1 cellular context compared by ENCODE assay signal in the genomic region with DNA sequence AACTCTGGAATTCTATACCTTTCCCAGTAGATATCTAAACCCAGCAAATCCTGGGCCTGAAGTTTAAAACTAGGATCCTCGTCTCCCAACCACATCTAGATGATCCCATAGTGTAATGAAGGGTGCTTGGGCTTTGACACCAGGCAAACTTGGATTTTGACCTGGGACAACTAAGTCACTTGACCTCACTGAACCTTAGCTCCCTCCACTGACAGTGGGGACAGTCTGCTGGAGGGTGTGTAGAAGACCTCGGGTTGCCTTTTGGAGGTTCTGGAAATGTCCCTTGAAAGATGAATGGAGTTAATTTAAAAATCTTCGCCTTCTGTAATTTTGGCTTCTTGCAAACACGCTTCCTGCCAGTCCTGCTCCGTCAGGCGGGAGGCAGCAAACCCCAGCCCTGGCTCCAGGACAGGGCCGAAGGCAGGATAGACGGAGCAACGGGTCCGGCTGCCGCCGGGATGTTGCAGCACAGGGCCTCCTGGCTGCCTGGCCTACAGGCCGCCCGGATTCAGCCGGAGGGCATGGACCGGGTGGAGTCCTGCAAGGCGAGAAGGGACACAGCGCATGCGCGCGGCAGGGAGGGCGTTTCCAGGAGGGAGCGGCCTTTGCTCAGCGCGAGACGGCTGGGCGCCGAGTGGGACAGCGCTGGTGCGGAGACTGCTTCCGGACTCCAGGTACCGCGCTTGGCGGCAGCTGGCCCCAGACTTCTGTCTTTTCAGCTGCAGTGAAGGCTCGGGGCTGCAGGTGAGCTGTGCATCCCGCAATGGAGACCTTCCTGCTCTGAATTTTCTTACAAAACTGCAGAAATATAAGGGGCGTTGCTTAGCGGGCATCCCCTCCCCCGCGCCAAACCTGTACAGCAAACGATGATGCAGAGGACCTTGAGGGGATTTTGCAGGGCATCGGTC.
TF ChIP-seq lines count a peak whose summit lies in the region.

A gene with protein sequence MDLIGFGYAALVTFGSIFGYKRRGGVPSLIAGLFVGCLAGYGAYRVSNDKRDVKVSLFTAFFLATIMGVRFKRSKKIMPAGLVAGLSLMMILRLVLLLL (plus strand): TSS at position 612 of the 908 bp plus-strand sequence. CDS start 5,990 bp downstream, outside the sequence.

TF ChIP-seq in HepG2, 621 proteins besides CTCF, POLR2A, EP300 and RAD21 (continued from another document and continues in another):
- TF ChIP-seq, protein P1, sequence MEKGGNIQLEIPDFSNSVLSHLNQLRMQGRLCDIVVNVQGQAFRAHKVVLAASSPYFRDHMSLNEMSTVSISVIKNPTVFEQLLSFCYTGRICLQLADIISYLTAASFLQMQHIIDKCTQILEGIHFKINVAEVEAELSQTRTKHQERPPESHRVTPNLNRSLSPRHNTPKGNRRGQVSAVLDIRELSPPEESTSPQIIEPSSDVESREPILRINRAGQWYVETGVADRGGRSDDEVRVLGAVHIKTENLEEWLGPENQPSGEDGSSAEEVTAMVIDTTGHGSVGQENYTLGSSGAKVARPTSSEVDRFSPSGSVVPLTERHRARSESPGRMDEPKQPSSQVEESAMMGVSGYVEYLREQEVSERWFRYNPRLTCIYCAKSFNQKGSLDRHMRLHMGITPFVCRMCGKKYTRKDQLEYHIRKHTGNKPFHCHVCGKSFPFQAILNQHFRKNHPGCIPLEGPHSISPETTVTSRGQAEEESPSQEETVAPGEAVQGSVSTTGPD (CRISPR knock-in tag; IDR thresholded peaks at IDR 0.05), result no peak
- TF ChIP-seq, protein P2, sequence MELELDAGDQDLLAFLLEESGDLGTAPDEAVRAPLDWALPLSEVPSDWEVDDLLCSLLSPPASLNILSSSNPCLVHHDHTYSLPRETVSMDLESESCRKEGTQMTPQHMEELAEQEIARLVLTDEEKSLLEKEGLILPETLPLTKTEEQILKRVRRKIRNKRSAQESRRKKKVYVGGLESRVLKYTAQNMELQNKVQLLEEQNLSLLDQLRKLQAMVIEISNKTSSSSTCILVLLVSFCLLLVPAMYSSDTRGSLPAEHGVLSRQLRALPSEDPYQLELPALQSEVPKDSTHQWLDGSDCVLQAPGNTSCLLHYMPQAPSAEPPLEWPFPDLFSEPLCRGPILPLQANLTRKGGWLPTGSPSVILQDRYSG (CRISPR knock-in tag; IDR thresholded peaks at IDR 0.05), result peak; percentile 82; the same call in 1 of the 2 replicates
- 0 out of 2 replicates have a peak, but pooled peaks have one; percentile 73 for TF ChIP-seq NAIF1 (CRISPR knock-in tag; IDR thresholded peaks at IDR 0.05; ENCODE audit: borderline replicate concordance)
- 0 out of 2 replicates have a peak, but pooled peaks have one; percentile 38 for TF ChIP-seq NR2F2 (IDR thresholded peaks at IDR 0.05; ENCODE audit: borderline replicate concordance, low read depth)
- TF ChIP-seq FIP1L1 (IDR thresholded peaks at IDR 0.05; ENCODE audit: borderline replicate concordance, insufficient read depth, low read depth, low read length), result 0 out of 2 replicates have a peak, but pooled peaks have one; percentile 48
- TF ChIP-seq MYNN (CRISPR knock-in tag; IDR thresholded peaks at IDR 0.05; ENCODE audit: low read depth), result peak; percentile 82
- TF ChIP-seq, protein P3, sequence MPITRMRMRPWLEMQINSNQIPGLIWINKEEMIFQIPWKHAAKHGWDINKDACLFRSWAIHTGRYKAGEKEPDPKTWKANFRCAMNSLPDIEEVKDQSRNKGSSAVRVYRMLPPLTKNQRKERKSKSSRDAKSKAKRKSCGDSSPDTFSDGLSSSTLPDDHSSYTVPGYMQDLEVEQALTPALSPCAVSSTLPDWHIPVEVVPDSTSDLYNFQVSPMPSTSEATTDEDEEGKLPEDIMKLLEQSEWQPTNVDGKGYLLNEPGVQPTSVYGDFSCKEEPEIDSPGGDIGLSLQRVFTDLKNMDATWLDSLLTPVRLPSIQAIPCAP (CRISPR knock-in tag; IDR thresholded peaks at IDR 0.05; ENCODE audit: low read depth), result no peak
- no peak for TF ChIP-seq HDAC6 (IDR thresholded peaks at IDR 0.05; ENCODE audit: low read depth, low read length)
- no peak for TF ChIP-seq ZBTB8A (CRISPR knock-in tag; IDR thresholded peaks at IDR 0.05; ENCODE audit: borderline replicate concordance, low read depth)
- TF ChIP-seq NFRKB (IDR thresholded peaks at IDR 0.05), result no peak
- TF ChIP-seq FOSL2 (CRISPR knock-in tag; IDR thresholded peaks at IDR 0.05), result no peak; the same call in 1 of the 2 replicates
- 0 out of 2 replicates have a peak, but pooled peaks have one; percentile 50 for TF ChIP-seq TEAD2 (CRISPR knock-in tag; IDR thresholded peaks at IDR 0.05)
- TF ChIP-seq, protein P4, sequence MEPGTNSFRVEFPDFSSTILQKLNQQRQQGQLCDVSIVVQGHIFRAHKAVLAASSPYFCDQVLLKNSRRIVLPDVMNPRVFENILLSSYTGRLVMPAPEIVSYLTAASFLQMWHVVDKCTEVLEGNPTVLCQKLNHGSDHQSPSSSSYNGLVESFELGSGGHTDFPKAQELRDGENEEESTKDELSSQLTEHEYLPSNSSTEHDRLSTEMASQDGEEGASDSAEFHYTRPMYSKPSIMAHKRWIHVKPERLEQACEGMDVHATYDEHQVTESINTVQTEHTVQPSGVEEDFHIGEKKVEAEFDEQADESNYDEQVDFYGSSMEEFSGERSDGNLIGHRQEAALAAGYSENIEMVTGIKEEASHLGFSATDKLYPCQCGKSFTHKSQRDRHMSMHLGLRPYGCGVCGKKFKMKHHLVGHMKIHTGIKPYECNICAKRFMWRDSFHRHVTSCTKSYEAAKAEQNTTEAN (CRISPR knock-in tag; conservative IDR thresholded peaks at IDR 0.05), result peak; percentile 67; the same call in 1 of the 2 replicates
- peak; percentile 75; the same call in 1 of the 2 replicates for TF ChIP-seq FOXJ3 (CRISPR knock-in tag; IDR thresholded peaks at IDR 0.05; ENCODE audit: borderline replicate concordance)
- 0 out of 2 replicates have a peak, but pooled peaks have one; percentile 27 for TF ChIP-seq NR2C2 (CRISPR knock-in tag; IDR thresholded peaks at IDR 0.05; ENCODE audit: borderline replicate concordance)
- TF ChIP-seq CREM (IDR thresholded peaks at IDR 0.05), result peak; percentile 31; the same call in 1 of the 2 replicates
- no peak for TF ChIP-seq CREM (CRISPR knock-in tag; IDR thresholded peaks at IDR 0.05)
- TF ChIP-seq ZFY (CRISPR knock-in tag; IDR thresholded peaks at IDR 0.05), result peak; percentile 99
- TF ChIP-seq, protein P5, sequence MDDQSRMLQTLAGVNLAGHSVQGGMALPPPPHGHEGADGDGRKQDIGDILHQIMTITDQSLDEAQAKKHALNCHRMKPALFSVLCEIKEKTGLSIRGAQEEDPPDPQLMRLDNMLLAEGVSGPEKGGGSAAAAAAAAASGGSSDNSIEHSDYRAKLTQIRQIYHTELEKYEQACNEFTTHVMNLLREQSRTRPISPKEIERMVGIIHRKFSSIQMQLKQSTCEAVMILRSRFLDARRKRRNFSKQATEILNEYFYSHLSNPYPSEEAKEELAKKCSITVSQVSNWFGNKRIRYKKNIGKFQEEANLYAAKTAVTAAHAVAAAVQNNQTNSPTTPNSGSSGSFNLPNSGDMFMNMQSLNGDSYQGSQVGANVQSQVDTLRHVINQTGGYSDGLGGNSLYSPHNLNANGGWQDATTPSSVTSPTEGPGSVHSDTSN (CRISPR knock-in tag; IDR thresholded peaks at IDR 0.05; ENCODE audit: borderline replicate concordance), result no peak
- TF ChIP-seq, protein P6, sequence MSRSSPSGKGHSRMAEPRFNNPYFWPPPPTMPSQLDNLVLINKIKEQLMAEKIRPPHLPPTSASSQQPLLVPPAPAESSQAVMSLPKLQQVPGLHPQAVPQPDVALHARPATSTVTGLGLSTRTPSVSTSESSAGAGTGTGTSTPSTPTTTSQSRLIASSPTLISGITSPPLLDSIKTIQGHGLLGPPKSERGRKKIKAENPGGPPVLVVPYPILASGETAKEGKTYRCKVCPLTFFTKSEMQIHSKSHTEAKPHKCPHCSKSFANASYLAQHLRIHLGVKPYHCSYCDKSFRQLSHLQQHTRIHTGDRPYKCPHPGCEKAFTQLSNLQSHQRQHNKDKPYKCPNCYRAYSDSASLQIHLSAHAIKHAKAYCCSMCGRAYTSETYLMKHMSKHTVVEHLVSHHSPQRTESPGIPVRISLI (CRISPR knock-in tag; IDR thresholded peaks at IDR 0.05; ENCODE audit: borderline replicate concordance), result no peak; the same call in 1 of the 2 replicates
- peak; percentile 92 for TF ChIP-seq MYC (CRISPR knock-in tag; IDR thresholded peaks at IDR 0.05; ENCODE audit: borderline replicate concordance)
- TF ChIP-seq CENPX (CRISPR knock-in tag; IDR thresholded peaks at IDR 0.05), result no peak
- no peak for TF ChIP-seq ZNF33B (CRISPR knock-in tag; IDR thresholded peaks at IDR 0.05)
- TF ChIP-seq ZNF674 (CRISPR knock-in tag; IDR thresholded peaks at IDR 0.05; ENCODE audit: low read depth), result no peak; the same call in 1 of the 2 replicates
- no peak for TF ChIP-seq ZSCAN22 (CRISPR knock-in tag; IDR thresholded peaks at IDR 0.05)
- TF ChIP-seq, protein P7, sequence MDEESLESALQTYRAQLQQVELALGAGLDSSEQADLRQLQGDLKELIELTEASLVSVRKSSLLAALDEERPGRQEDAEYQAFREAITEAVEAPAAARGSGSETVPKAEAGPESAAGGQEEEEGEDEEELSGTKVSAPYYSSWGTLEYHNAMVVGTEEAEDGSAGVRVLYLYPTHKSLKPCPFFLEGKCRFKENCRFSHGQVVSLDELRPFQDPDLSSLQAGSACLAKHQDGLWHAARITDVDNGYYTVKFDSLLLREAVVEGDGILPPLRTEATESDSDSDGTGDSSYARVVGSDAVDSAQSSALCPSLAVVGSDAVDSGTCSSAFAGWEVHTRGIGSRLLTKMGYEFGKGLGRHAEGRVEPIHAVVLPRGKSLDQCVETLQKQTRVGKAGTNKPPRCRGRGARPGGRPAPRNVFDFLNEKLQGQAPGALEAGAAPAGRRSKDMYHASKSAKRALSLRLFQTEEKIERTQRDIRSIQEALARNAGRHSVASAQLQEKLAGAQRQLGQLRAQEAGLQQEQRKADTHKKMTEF (CRISPR knock-in tag; IDR thresholded peaks at IDR 0.05), result peak; percentile 98
- peak; percentile 66 for TF ChIP-seq ZC3H13 (CRISPR knock-in tag; IDR thresholded peaks at IDR 0.05)
- TF ChIP-seq ZNF891 (CRISPR knock-in tag; IDR thresholded peaks at IDR 0.05), result peak; percentile 91
- TF ChIP-seq SUZ12 (IDR thresholded peaks at IDR 0.05; ENCODE audit: low read depth, low read length), result no peak
- no peak for TF ChIP-seq JUN (CRISPR knock-in tag; IDR thresholded peaks at IDR 0.05)
- TF ChIP-seq, protein P8, sequence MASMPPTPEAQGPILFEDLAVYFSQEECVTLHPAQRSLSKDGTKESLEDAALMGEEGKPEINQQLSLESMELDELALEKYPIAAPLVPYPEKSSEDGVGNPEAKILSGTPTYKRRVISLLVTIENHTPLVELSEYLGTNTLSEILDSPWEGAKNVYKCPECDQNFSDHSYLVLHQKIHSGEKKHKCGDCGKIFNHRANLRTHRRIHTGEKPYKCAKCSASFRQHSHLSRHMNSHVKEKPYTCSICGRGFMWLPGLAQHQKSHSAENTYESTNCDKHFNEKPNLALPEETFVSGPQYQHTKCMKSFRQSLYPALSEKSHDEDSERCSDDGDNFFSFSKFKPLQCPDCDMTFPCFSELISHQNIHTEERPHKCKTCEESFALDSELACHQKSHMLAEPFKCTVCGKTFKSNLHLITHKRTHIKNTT (CRISPR knock-in tag; IDR thresholded peaks at IDR 0.05), result no peak
- no peak; the same call in 1 of the 2 replicates for TF ChIP-seq ZNF460 (CRISPR knock-in tag; IDR thresholded peaks at IDR 0.05; ENCODE audit: borderline replicate concordance)
- TF ChIP-seq FOSL1 (CRISPR knock-in tag; IDR thresholded peaks at IDR 0.05; ENCODE audit: borderline replicate concordance), result no peak; the same call in 1 of the 2 replicates
- no peak for TF ChIP-seq EZH2 (conservative IDR thresholded peaks at IDR 0.05; ENCODE audit: low read depth, low read length)
- TF ChIP-seq BORCS8-MEF2B (CRISPR knock-in tag; IDR thresholded peaks at IDR 0.05), result peak; percentile 77; the same call in 1 of the 2 replicates
- no peak for TF ChIP-seq U2AF2 (IDR thresholded peaks at IDR 0.05; ENCODE audit: low read depth, low read length)
- TF ChIP-seq ZNF30 (CRISPR knock-in tag; IDR thresholded peaks at IDR 0.05), result no peak
- TF ChIP-seq SRSF9 (IDR thresholded peaks at IDR 0.05; ENCODE audit: borderline replicate concordance, insufficient read depth, low read depth, low read length, poor library complexity, severe bottlenecking), result no peak
- TF ChIP-seq, protein P9, sequence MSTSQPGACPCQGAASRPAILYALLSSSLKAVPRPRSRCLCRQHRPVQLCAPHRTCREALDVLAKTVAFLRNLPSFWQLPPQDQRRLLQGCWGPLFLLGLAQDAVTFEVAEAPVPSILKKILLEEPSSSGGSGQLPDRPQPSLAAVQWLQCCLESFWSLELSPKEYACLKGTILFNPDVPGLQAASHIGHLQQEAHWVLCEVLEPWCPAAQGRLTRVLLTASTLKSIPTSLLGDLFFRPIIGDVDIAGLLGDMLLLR (CRISPR knock-in tag; IDR thresholded peaks at IDR 0.05), result peak; percentile 87
- no peak; the same call in 1 of the 2 replicates for TF ChIP-seq ZNF224 (CRISPR knock-in tag; IDR thresholded peaks at IDR 0.05)
- TF ChIP-seq, protein P10, sequence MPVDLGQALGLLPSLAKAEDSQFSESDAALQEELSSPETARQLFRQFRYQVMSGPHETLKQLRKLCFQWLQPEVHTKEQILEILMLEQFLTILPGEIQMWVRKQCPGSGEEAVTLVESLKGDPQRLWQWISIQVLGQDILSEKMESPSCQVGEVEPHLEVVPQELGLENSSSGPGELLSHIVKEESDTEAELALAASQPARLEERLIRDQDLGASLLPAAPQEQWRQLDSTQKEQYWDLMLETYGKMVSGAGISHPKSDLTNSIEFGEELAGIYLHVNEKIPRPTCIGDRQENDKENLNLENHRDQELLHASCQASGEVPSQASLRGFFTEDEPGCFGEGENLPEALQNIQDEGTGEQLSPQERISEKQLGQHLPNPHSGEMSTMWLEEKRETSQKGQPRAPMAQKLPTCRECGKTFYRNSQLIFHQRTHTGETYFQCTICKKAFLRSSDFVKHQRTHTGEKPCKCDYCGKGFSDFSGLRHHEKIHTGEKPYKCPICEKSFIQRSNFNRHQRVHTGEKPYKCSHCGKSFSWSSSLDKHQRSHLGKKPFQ (CRISPR knock-in tag; IDR thresholded peaks at IDR 0.05; ENCODE audit: insufficient replicate concordance), result no peak
